ENCODE assay signal across 8 cellular contexts in genomic region chr3:185768578-185768982, GRCh38. TPM values are rescaled to one million over a fixed set of nuclear protein-coding genes. Genes with fewer than 3 reads are reported as not detected.
A peak's percentile ranks its signal among the peaks of the same experiment; 100 is the strongest.
DNase-seq lines count a peak whose midpoint lies in the region; TF ChIP-seq lines count a peak whose summit lies in the region.
"Not testable (repeated sequence)": the region's sequence is repeated elsewhere in the genome, so short reads cannot be mapped to it uniquely, and the experiment has no call there.

No MANE protein-coding gene starts in this region.

- not testable (repeated sequence) for H3K9ac ChIP-seq in GM23248

- not testable (repeated sequence) for H3K9me3 ChIP-seq in GM23248 (ENCODE audit: low read depth)

- not testable (repeated sequence) for H3K36me3 ChIP-seq in GM23248 (ENCODE audit: low read depth)

- peak; percentile 36 for DNase-seq in Ammon's horn (ENCODE audit: low spot score)
- peak; percentile 63 for DNase-seq in GM23248
- peak; percentile 39 for DNase-seq in NCI-H1694 treated with DMSO at 0.1 percent for 48 hours (lab: John Stamatoyannopoulos, UW)
- peak; percentile 74 for DNase-seq in SK-N-DZ (ENCODE audit: low spot score)
- DNase-seq in activated T-cell treated with anti-CD3 and anti-CD28 coated beads, Interleukin-2, amount 50 U/mL, for 48 hours, result peak; percentile 52 to 58
- DNase-seq in epithelial cell of proximal tubule (ENCODE audit: low read depth), result not testable (repeated sequence)
- DNase-seq in medulla oblongata (ENCODE audit: extremely low spot score), result peak; percentile 50
- DNase-seq in stimulated activated CD4-positive, alpha-beta T cell treated with anti-CD3 and anti-CD28 coated beads, Interleukin-4, amount 100 ng/mL, for 4 hours, result peak; percentile 10 to 24

- not testable (repeated sequence) for H3K9me2 ChIP-seq in GM23248 (ENCODE audit: insufficient read depth)

- H3K4me3 ChIP-seq in GM23248; epithelial cell of proximal tubule (ENCODE audit: low read depth, low read length): not testable (repeated sequence)

- H3K4me2 ChIP-seq in GM23248 (ENCODE audit: unreplicated experiment), result not testable (repeated sequence)

- H2AFZ ChIP-seq in GM23248, result not testable (repeated sequence)

- WGBS in GM23248 (ENCODE audit: low coverage in 1 of 2, low lambda C conversion rate in 2 of 2, missing lambda C conversion rate in 2 of 2), 2 experiments, result 43 to 57% methylated on average over 4 of the region's 4 CpGs

- TF ChIP-seq CTCF in epithelial cell of proximal tubule (conservative IDR thresholded peaks at IDR 0.05; ENCODE audit: low read depth, low read length), result peak; percentile 82

- not testable (repeated sequence) for H3K27me3 ChIP-seq in GM23248 (replicated peaks; ENCODE audit: insufficient read depth)

- peaks cover 100% of the 10 kb centered on the region for H3K79me2 ChIP-seq in GM23248 (ENCODE audit: insufficient read depth)

- in situ Hi-C loops in GM23248 (cut with MboI), result not testable (repeated sequence)

- H4K20me1 ChIP-seq in GM23248 (ENCODE audit: insufficient read depth), result peaks cover 20% of the 10 kb centered on the region; the same call in 1 of the 2 replicates

- H3K27ac ChIP-seq in GM23248, result not testable (repeated sequence)

- H3K4me1 ChIP-seq in GM23248 (ENCODE audit: insufficient read depth), result peaks cover 38% of the 10 kb centered on the region

- peaks cover 12% of the 10 kb centered on the region; the same call in 1 of the 2 replicates for H3F3A ChIP-seq in GM23248 (ENCODE audit: insufficient read depth)

RNA-seq across cellular contexts. Expression of gene IGF2BP2, which starts 56.3 kb away (rescaled TPM):
- 60.6 and 86.0 TPM in 2 replicates for total RNA-seq in GM23248 (2014; rRNA removed; shearing (Covaris generic))
- 62.5 and 64.2 TPM in 2 replicates for polyA plus RNA-seq in GM23248 (2016; fragmentation: Nextera tagmentation; extraction: Ambion mirVana)
- polyA plus RNA-seq in SK-N-DZ (2014; cell fraction: cytosol; rRNA removed), result 25.0 and 29.0 TPM in 2 replicates
- polyA plus RNA-seq in SK-N-DZ (2014; cell fraction: nucleus; rRNA removed), result 23.1 and 47.1 TPM in 2 replicates
- 57.6 and 99.8 TPM in 2 replicates for total RNA-seq in epithelial cell of proximal tubule
